1 cellular context compared by ENCODE assay signal in genomic region chr4:2469192-2469984, GRCh38.
A peak's percentile ranks its signal among the peaks of the same experiment; 100 is the strongest.
TF ChIP-seq lines count a peak whose summit lies in the region.

No MANE protein-coding gene starts in this region.

TF ChIP-seq in HepG2, 621 proteins besides CTCF, POLR2A, EP300 and RAD21 (continues in another document):
- TF ChIP-seq AGO2 (optimal IDR thresholded peaks at IDR 0.05; ENCODE audit: low read depth, low read length) = peak; percentile 85
- 0 out of 2 replicates have a peak, but pooled peaks have one; percentile 15 for TF ChIP-seq ZNF281 (CRISPR knock-in tag; IDR thresholded peaks at IDR 0.05; ENCODE audit: borderline replicate concordance)
- no peak for TF ChIP-seq MXD1 (CRISPR knock-in tag; IDR thresholded peaks at IDR 0.05)
- no peak for TF ChIP-seq ZNF232 (CRISPR knock-in tag; IDR thresholded peaks at IDR 0.05; ENCODE audit: borderline replicate concordance)
- TF ChIP-seq CHCHD3 (CRISPR knock-in tag; IDR thresholded peaks at IDR 0.05) = no peak
- TF ChIP-seq MIXL1 (CRISPR knock-in tag; IDR thresholded peaks at IDR 0.05) = no peak
- TF ChIP-seq NR3C1 (CRISPR knock-in tag; IDR thresholded peaks at IDR 0.05) = no peak; the same call in 1 of the 2 replicates
- peak; percentile 39 for TF ChIP-seq DMAP1 (CRISPR knock-in tag; IDR thresholded peaks at IDR 0.05)
- no peak for TF ChIP-seq TCF7 (IDR thresholded peaks at IDR 0.05; ENCODE audit: low read depth)
- no peak for TF ChIP-seq MAZ (IDR thresholded peaks at IDR 0.05; ENCODE audit: borderline replicate concordance, low read depth, low read length)
- TF ChIP-seq MAZ (CRISPR knock-in tag; IDR thresholded peaks at IDR 0.05; ENCODE audit: low read depth) = peak; percentile 46; the same call in 1 of the 2 replicates
- no peak for TF ChIP-seq MED1 (CRISPR knock-in tag; IDR thresholded peaks at IDR 0.05)
- TF ChIP-seq ZNF468 (CRISPR knock-in tag; IDR thresholded peaks at IDR 0.05) = peak; percentile 60; the same call in 1 of the 2 replicates
- no peak; the same call in 1 of the 2 replicates for TF ChIP-seq MIER3 (CRISPR knock-in tag; IDR thresholded peaks at IDR 0.05; ENCODE audit: borderline replicate concordance)
- peak; percentile 77 for TF ChIP-seq TAF1 (CRISPR knock-in tag; IDR thresholded peaks at IDR 0.05)
- no peak; the same call in 1 of the 2 replicates for TF ChIP-seq THAP7 (CRISPR knock-in tag; IDR thresholded peaks at IDR 0.05)
- no peak for TF ChIP-seq ZNF557 (CRISPR knock-in tag; IDR thresholded peaks at IDR 0.05)
- no peak; the same call in 1 of the 2 replicates for TF ChIP-seq ZBTB43 (CRISPR knock-in tag; conservative IDR thresholded peaks at IDR 0.05)
- TF ChIP-seq HNRNPL (IDR thresholded peaks at IDR 0.05; ENCODE audit: low read depth, low read length) = no peak
- peak; percentile 29; the same call in 1 of the 2 replicates for TF ChIP-seq ZNF598 (CRISPR knock-in tag; IDR thresholded peaks at IDR 0.05; ENCODE audit: borderline replicate concordance)
- TF ChIP-seq ZFP36L2 (CRISPR knock-in tag; IDR thresholded peaks at IDR 0.05) = no peak
- TF ChIP-seq ZNF501 (CRISPR knock-in tag; IDR thresholded peaks at IDR 0.05) = peak; percentile 61; the same call in 1 of the 2 replicates
- TF ChIP-seq ZNF576 (CRISPR knock-in tag; IDR thresholded peaks at IDR 0.05) = 0 out of 2 replicates have a peak, but pooled peaks have one; percentile 15
- no peak for TF ChIP-seq ZC3H13 (CRISPR knock-in tag; IDR thresholded peaks at IDR 0.05)
- TF ChIP-seq ZNF367 (CRISPR knock-in tag; IDR thresholded peaks at IDR 0.05; ENCODE audit: borderline replicate concordance) = no peak
- no peak for TF ChIP-seq ZSCAN9 (CRISPR knock-in tag; IDR thresholded peaks at IDR 0.05; ENCODE audit: borderline replicate concordance)
- TF ChIP-seq ZNF318 (CRISPR knock-in tag; IDR thresholded peaks at IDR 0.05) = no peak
- 0 out of 2 replicates have a peak, but pooled peaks have one; percentile 29 for TF ChIP-seq ZSCAN21 (CRISPR knock-in tag; IDR thresholded peaks at IDR 0.05; ENCODE audit: borderline replicate concordance)
- 0 out of 2 replicates have a peak, but pooled peaks have one; percentile 40 for TF ChIP-seq ZSCAN20 (CRISPR knock-in tag; IDR thresholded peaks at IDR 0.05; ENCODE audit: borderline replicate concordance)
- peak; percentile 41; the same call in 1 of the 3 replicates for TF ChIP-seq MXI1 (IDR thresholded peaks at IDR 0.05; ENCODE audit: borderline replicate concordance, low read depth, low read length)
- TF ChIP-seq ZFP41 (CRISPR knock-in tag; IDR thresholded peaks at IDR 0.05; ENCODE audit: borderline replicate concordance) = no peak
- peak; percentile 90; the same call in 1 of the 2 replicates for TF ChIP-seq ZNF446 (CRISPR knock-in tag; IDR thresholded peaks at IDR 0.05)
- TF ChIP-seq ZNF205 (CRISPR knock-in tag; IDR thresholded peaks at IDR 0.05) = 0 out of 2 replicates have a peak, but pooled peaks have one; percentile 28
- TF ChIP-seq CBX2 (IDR thresholded peaks at IDR 0.05; ENCODE audit: low read depth, low read length) = no peak
- no peak for TF ChIP-seq CBX2 (CRISPR knock-in tag; IDR thresholded peaks at IDR 0.05; ENCODE audit: low read depth)
- TF ChIP-seq ZFP82 (CRISPR knock-in tag; IDR thresholded peaks at IDR 0.05; ENCODE audit: borderline replicate concordance) = no peak
- 0 out of 2 replicates have a peak, but pooled peaks have one; percentile 81 for TF ChIP-seq ZNF510 (CRISPR knock-in tag; IDR thresholded peaks at IDR 0.05; ENCODE audit: low read depth)
- TF ChIP-seq ZNF644 (CRISPR knock-in tag; IDR thresholded peaks at IDR 0.05; ENCODE audit: low read depth) = no peak
- no peak for TF ChIP-seq DBP (CRISPR knock-in tag; IDR thresholded peaks at IDR 0.05; ENCODE audit: not compliant biosample characterization)
- no peak for TF ChIP-seq WIZ (CRISPR knock-in tag; IDR thresholded peaks at IDR 0.05)
- no peak for TF ChIP-seq CHD4 (IDR thresholded peaks at IDR 0.05; ENCODE audit: borderline replicate concordance, low read length)
- TF ChIP-seq ZNF605 (CRISPR knock-in tag; IDR thresholded peaks at IDR 0.05) = peak; percentile 60; the same call in 1 of the 2 replicates
- no peak for TF ChIP-seq CBFB (CRISPR knock-in tag; IDR thresholded peaks at IDR 0.05)
- TF ChIP-seq IRF1 (CRISPR knock-in tag; IDR thresholded peaks at IDR 0.05; ENCODE audit: low read depth) = no peak
- TF ChIP-seq ZNF331 (CRISPR knock-in tag; IDR thresholded peaks at IDR 0.05) = 0 out of 2 replicates have a peak, but pooled peaks have one; percentile 18
- TF ChIP-seq NAIF1 (CRISPR knock-in tag; IDR thresholded peaks at IDR 0.05; ENCODE audit: borderline replicate concordance) = no peak; the same call in none of the 2 replicates
- TF ChIP-seq ZNF512 (CRISPR knock-in tag; IDR thresholded peaks at IDR 0.05) = no peak
